Comparison of ENCODE assay signal across 18 cellular contexts in the genomic region with DNA sequence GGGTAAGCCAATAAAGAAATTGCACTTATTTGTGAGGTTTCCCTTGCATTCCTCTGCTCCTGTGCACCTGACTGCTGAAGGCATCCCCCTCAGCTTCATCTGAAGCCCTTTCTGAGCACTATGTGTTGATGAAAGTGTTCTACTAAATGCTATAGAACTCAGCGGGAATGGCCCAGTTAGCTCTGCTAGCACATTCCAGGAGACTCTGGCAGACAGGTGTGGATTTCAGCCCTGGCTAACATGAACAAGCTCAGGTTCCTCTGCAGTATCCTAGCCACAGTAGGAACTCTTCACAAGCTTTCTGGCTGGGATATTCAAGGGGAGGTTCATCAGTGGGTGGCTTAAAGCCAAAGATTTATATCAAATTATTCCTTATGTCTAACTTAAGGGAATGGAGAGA.
"Had no signal": no experiment of that assay in that cellular context is flagged by ENCODE, and none has a peak within 500 bp of the region (broad histone marks: within the 10 kb centered on the region; RNA-seq: fewer than 3 reads in every experiment).

No MANE protein-coding gene starts in this region.

- ATAC-seq: heart right ventricle, left lung, left ventricle myocardium superior, lower lobe of right lung, mucosa of descending colon had no signal

- H3K9me3 ChIP-seq: esophagus squamous epithelium, heart right ventricle, left lung, lower lobe of right lung, mucosa of descending colon had no signal

- H3K36me3 ChIP-seq: esophagus squamous epithelium, heart right ventricle, left lung, lower lobe of right lung had no signal

- H3K4me1 ChIP-seq: left lung, lower lobe of right lung had no signal

- DNase-seq: dermis blood vessel endothelial cell; dorsolateral prefrontal cortex; effector CD4-positive, alpha-beta T cell; effector memory CD4-positive, alpha-beta T cell; esophagus squamous epithelium; foreskin fibroblast; glutamatergic neuron; head of caudate nucleus; heart right ventricle; hippocampal formation; left cardiac atrium; left lung; left ventricle myocardium superior; lower lobe of right lung; mesenchymal stem cell; mucosa of descending colon; naive B cell had no signal

- H3K27me3 ChIP-seq: dorsolateral prefrontal cortex, esophagus squamous epithelium, heart right ventricle, left lung had no signal

- H3K4me3 ChIP-seq: coronary artery, dorsolateral prefrontal cortex, esophagus squamous epithelium, heart right ventricle, left lung, lower lobe of right lung, mucosa of descending colon had no signal

- H3K27ac ChIP-seq: coronary artery, dorsolateral prefrontal cortex, esophagus squamous epithelium, heart right ventricle, left lung, lower lobe of right lung had no signal
